26 cellular contexts compared by ENCODE assay signal in genomic region chr18:73797419-73797818, GRCh38.
"Had no signal": no experiment of that assay in that cellular context is flagged by ENCODE, and none has a peak within 500 bp of the region (broad histone marks: within the 10 kb centered on the region; RNA-seq: fewer than 3 reads in every experiment).

No MANE protein-coding gene starts in this region.

- H3K4me3 ChIP-seq: coronary artery, dorsolateral prefrontal cortex, esophagus squamous epithelium, gastrocnemius medialis, heart right ventricle, left lung, lower lobe of right lung had no signal

- H3K27ac ChIP-seq: coronary artery, dorsolateral prefrontal cortex, epithelial cell of prostate, esophagus squamous epithelium, gastrocnemius medialis, heart right ventricle, left lung, lower lobe of right lung had no signal

- DNase-seq: dermis blood vessel endothelial cell; dorsolateral prefrontal cortex; effector CD4-positive, alpha-beta T cell; effector memory CD4-positive, alpha-beta T cell; erythroblast; esophagus squamous epithelium; foreskin fibroblast; foreskin melanocyte; gastrocnemius medialis; glutamatergic neuron; head of caudate nucleus; heart right ventricle; hippocampal formation; left cardiac atrium; left lung; left ventricle myocardium superior; lower lobe of right lung; mesenchymal stem cell had no signal

- H3K4me1 ChIP-seq: esophagus squamous epithelium, gastrocnemius medialis, heart right ventricle, left lung, lower lobe of right lung had no signal

- ATAC-seq: esophagus mucosa, gastrocnemius medialis, heart right ventricle, left cardiac atrium, left lung, left ventricle myocardium superior, lower lobe of right lung had no signal

- H3K36me3 Mint-ChIP-seq: mesothelial cell of epicardium had no signal

- H3K27ac Mint-ChIP-seq: mesothelial cell of epicardium had no signal

- H3K9me3 ChIP-seq: esophagus squamous epithelium, gastrocnemius medialis, left lung, lower lobe of right lung had no signal

- H3K27me3 ChIP-seq: dorsolateral prefrontal cortex, esophagus squamous epithelium, gastrocnemius medialis, left lung had no signal

- FAIRE-seq: colon, endometrium, islet of Langerhans, keratinocyte had no signal

- H3K4me3 Mint-ChIP-seq: mesothelial cell of epicardium had no signal

- H3K36me3 ChIP-seq: esophagus squamous epithelium, gastrocnemius medialis, heart right ventricle, left lung, lower lobe of right lung had no signal

- H3K9me3 Mint-ChIP-seq: mesothelial cell of epicardium had no signal
